8 cellular contexts compared by ENCODE assay signal in the genomic region with DNA sequence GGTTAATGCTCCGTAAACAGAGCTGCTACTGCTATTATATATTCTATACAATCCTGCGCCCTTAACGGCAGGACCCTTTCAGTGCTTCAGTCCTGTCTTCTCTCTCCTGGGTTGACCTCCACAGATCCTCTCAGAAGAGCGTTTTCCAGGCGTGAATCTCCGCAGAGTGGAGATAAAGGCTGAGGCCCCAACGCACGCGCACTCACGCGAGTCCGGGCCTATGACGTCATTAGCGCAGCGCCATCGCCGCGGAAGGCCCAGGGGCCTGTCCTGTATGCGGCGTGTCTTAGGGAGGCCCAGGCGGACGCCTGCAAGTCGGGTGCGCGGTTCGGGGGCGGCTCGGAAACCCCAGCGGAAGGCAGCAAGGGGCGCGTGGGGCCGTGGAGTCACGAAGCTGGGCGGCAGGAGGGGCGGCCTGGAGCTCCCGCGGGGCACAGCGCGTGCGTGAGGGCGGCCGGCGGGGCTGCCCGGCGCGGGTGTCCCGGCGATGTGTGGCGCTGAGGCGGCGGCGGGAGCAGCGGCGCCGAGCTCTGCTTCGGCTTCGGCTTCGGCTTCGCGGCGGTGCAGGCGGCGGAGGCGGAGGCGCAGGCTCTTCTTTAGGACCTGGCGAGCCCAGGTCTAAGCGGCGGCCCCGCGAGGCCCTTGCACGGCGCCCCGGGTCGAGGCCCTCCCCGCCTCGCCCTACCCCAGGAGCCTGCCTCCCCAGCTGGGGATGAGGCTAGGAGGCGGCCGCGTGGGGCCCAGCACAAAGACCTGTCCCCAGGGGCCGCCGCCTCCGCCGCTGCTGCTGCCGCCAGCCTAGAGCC. TPM values are rescaled to one million over a fixed set of nuclear protein-coding genes. Genes with fewer than 3 reads are reported as not detected.
DNase-seq lines count a peak whose midpoint lies in the region; ATAC-seq and TF ChIP-seq lines count a peak whose summit lies in the region.

A gene with protein sequence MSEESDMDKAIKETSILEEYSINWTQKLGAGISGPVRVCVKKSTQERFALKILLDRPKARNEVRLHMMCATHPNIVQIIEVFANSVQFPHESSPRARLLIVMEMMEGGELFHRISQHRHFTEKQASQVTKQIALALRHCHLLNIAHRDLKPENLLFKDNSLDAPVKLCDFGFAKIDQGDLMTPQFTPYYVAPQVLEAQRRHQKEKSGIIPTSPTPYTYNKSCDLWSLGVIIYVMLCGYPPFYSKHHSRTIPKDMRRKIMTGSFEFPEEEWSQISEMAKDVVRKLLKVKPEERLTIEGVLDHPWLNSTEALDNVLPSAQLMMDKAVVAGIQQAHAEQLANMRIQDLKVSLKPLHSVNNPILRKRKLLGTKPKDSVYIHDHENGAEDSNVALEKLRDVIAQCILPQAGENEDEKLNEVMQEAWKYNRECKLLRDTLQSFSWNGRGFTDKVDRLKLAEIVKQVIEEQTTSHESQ (plus strand): TSS at position 479 of the 806 bp plus-strand sequence. CDS start 506 bp downstream, outside the sequence.

- peaks cover 53% of the 10 kb centered on the region for H3K4me1 Mint-ChIP-seq in activated naive CD8-positive, alpha-beta T cell (ENCODE audit: low read depth)
- H3K4me1 Mint-ChIP-seq in glutamatergic neuron (ENCODE audit: low read depth, unreplicated experiment) = peaks cover 20% of the 10 kb centered on the region

- WGBS in testis, 2 donors = 0% methylated on average over 20 to 43 of the region's 84 CpGs

- H4K20me1 ChIP-seq in osteoblast (ENCODE audit: insufficient read depth, low read length) = peaks cover 18% of the 10 kb centered on the region

- peak; percentile 84 for TF ChIP-seq POLR2A in GM10847 (IDR thresholded peaks at IDR 0.05; ENCODE audit: extremely low read depth, insufficient read length)
- TF ChIP-seq POLR2A in testis (IDR thresholded peaks at IDR 0.05) = peak; percentile 27

- H3K9me3 Mint-ChIP-seq in activated naive CD8-positive, alpha-beta T cell (ENCODE audit: low read depth) = no peaks in the 10 kb centered on the region
- peaks cover 12% of the 10 kb centered on the region for H3K9me3 Mint-ChIP-seq in glutamatergic neuron (ENCODE audit: unreplicated experiment)

- H3K27me3 Mint-ChIP-seq in activated naive CD8-positive, alpha-beta T cell = no peaks in the 10 kb centered on the region
- peaks cover 12% of the 10 kb centered on the region for H3K27me3 Mint-ChIP-seq in glutamatergic neuron (ENCODE audit: unreplicated experiment)

- peaks cover 7% of the 10 kb centered on the region for H3K36me3 Mint-ChIP-seq in activated naive CD8-positive, alpha-beta T cell
- peaks cover 9% of the 10 kb centered on the region for H3K36me3 Mint-ChIP-seq in glutamatergic neuron (ENCODE audit: unreplicated experiment)

- peaks cover 72% of the 10 kb centered on the region for H3K79me2 ChIP-seq in osteoblast (ENCODE audit: insufficient read depth, low read length)

- peak within 1 kb of the TSS; percentile 94 for H3K4me2 ChIP-seq in osteoblast (ENCODE audit: insufficient read depth, low read length)

- peak; percentile 92 for DNase-seq in NCI-H1105 treated with DMSO at 0.1 percent for 48 hours (lab: John Stamatoyannopoulos, UW)
- peak; percentile 59 for DNase-seq in SKM-1 treated with dmso at 0.1 percent for 144 hours (lab: John Stamatoyannopoulos, UW; ENCODE audit: unreplicated experiment)
- peak; percentile 97 for DNase-seq in glutamatergic neuron
- DNase-seq in osteoblast (ENCODE audit: insufficient read length, low spot score, missing footprints) = peak; percentile 100
- DNase-seq in testis = peak; percentile 93

- H3K27me3 ChIP-seq in osteoblast (ENCODE audit: insufficient read depth, low read length) (no peaks in the 10 kb centered on the region), testis (no peaks in the 10 kb centered on the region)

- peak within 1 kb of the TSS; percentile 97 for H3K27ac Mint-ChIP-seq in activated naive CD8-positive, alpha-beta T cell
- H3K27ac Mint-ChIP-seq in glutamatergic neuron (ENCODE audit: unreplicated experiment) = peak within 1 kb of the TSS; percentile 99

- peak within 1 kb of the TSS; percentile 97 for H3K4me3 Mint-ChIP-seq in activated naive CD8-positive, alpha-beta T cell
- peak within 1 kb of the TSS; percentile 99 for H3K4me3 Mint-ChIP-seq in glutamatergic neuron (ENCODE audit: unreplicated experiment)

- TF ChIP-seq CTCF in glutamatergic neuron (IDR thresholded peaks at IDR 0.05; ENCODE audit: partially characterized antibody, unreplicated experiment) (no peak), osteoblast (IDR thresholded peaks at IDR 0.05; ENCODE audit: extremely low read depth, low read depth, low read length) (no peak), testis (IDR thresholded peaks at IDR 0.05) (no peak)

- H3K27ac ChIP-seq in osteoblast (ENCODE audit: low read depth, low read length) = peak within 1 kb of the TSS; percentile 85
- peak within 1 kb of the TSS; percentile 88 to 96 for H3K27ac ChIP-seq in testis

- H3K4me1 ChIP-seq in osteoblast (ENCODE audit: insufficient read depth, low read length) (peaks cover 26% of the 10 kb centered on the region), testis (peaks cover 23% of the 10 kb centered on the region)

- H3K9me3 ChIP-seq in osteoblast (ENCODE audit: low read depth, low read length) (no peaks in the 10 kb centered on the region), testis (no peaks in the 10 kb centered on the region)

- H3K36me3 ChIP-seq in osteoblast (ENCODE audit: insufficient read depth, low read length) = peaks cover 15% of the 10 kb centered on the region
- no peaks in the 10 kb centered on the region for H3K36me3 ChIP-seq in testis (ENCODE audit: low read depth, missing control alignments)

- intact Hi-C loops in testis (cut with DNase I; ENCODE audit: low total_unique reads) = no loop called here

- peak within 1 kb of the TSS; percentile 99 for H2AFZ ChIP-seq in osteoblast (ENCODE audit: low read length)

- H3K4me3 ChIP-seq in osteoblast (ENCODE audit: insufficient read depth, low read length) (peak within 1 kb of the TSS; percentile 97), testis (peak within 1 kb of the TSS; percentile 83 to 95)

- peak; percentile 82 for ATAC-seq in HG02642 (IDR thresholded peaks at IDR 0.05; ENCODE audit: poor library complexity, unreplicated experiment)

RNA-seq across cellular contexts. Expression of the gene that starts here (rescaled TPM):
- total RNA-seq in glutamatergic neuron (ENCODE audit: unreplicated experiment) (125 TPM), osteoblast (31.5 and 32.9 TPM in 2 replicates), testis (10 to 100 TPM; 62.9 to 77.8 TPM)
- 35.6 TPM for polyA plus RNA-seq in testis (ENCODE audit: insufficient read depth, low read depth, low replicate concordance)

Comparison
In these comparisons a context has a peak if more than half of its experiments do, and no peak if none do; other contexts are left out.
1. Peak in every context shown above with its lines: DNase-seq, ATAC-seq, H3K4me3 ChIP-seq and H3K27ac ChIP-seq.